In genomic region chr4:26857278-26858034, GRCh38 we compare ENCODE assay signal across 8 cellular contexts. TPM values are rescaled to one million over a fixed set of nuclear protein-coding genes. Genes with fewer than 3 reads are reported as not detected.
DNase-seq lines count a peak whose midpoint lies in the region; ATAC-seq and TF ChIP-seq lines count a peak whose summit lies in the region.

No MANE protein-coding gene starts in this region.

- H3K36me3 ChIP-seq in CD4-positive, alpha-beta memory T cell (ENCODE audit: insufficient read depth, low read length) = no peaks in the 10 kb centered on the region
- H3K36me3 ChIP-seq in lung (ENCODE audit: control insufficient read depth in 2 of 2, insufficient read depth in 2 of 2, low read length in 2 of 2) = no peaks in the 10 kb centered on the region

- H3K4me3 Mint-ChIP-seq in CD4-positive, alpha-beta memory T cell = peak overlapping the region; percentile 91 to 100 (median 98)
- peak overlapping the region; percentile 91 for H3K4me3 Mint-ChIP-seq in activated CD8-positive, alpha-beta T cell treated with anti-CD3 and anti-CD28 coated beads for 36 hours

- peaks cover 0 to 1% of the 10 kb centered on the region in 2 donors for H3K27me3 Mint-ChIP-seq in CD4-positive, alpha-beta memory T cell
- no peaks in the 10 kb centered on the region for H3K27me3 Mint-ChIP-seq in activated CD8-positive, alpha-beta T cell treated with anti-CD3 and anti-CD28 coated beads for 36 hours

- peak overlapping the region; percentile 86 for H3K27ac ChIP-seq in CD4-positive, alpha-beta memory T cell (ENCODE audit: low read depth, low read length)
- peak overlapping the region; percentile 71 to 97 for H3K27ac ChIP-seq in lung (ENCODE audit: low read depth in 1 of 2, low read length in 1 of 2)

- H3K4me1 ChIP-seq in CD4-positive, alpha-beta memory T cell (ENCODE audit: insufficient read depth, low read length) = peaks cover 32% of the 10 kb centered on the region
- peaks cover 0 to 5% of the 10 kb centered on the region in 2 donors for H3K4me1 ChIP-seq in lung (ENCODE audit: control insufficient read depth in 2 of 2, insufficient read depth in 2 of 2, low read length in 2 of 2)

- no peaks in the 10 kb centered on the region for H3K27me3 ChIP-seq in CD4-positive, alpha-beta memory T cell (ENCODE audit: insufficient read depth, low read length)
- no peaks in the 10 kb centered on the region for H3K27me3 ChIP-seq in lung (ENCODE audit: control insufficient read depth, insufficient read depth)

- no peaks in the 10 kb centered on the region for H3K9me3 Mint-ChIP-seq in CD4-positive, alpha-beta memory T cell
- H3K9me3 Mint-ChIP-seq in activated CD8-positive, alpha-beta T cell treated with anti-CD3 and anti-CD28 coated beads for 36 hours = no peaks in the 10 kb centered on the region

- peak overlapping the region; percentile 91 to 97 for H3K4me3 ChIP-seq in CD4-positive, alpha-beta memory T cell (ENCODE audit: low read length in 2 of 2)
- H3K4me3 ChIP-seq in lung = peak overlapping the region; percentile 75

- intact Hi-C loops in CD4-positive, alpha-beta memory T cell (cut with micrococcal nuclease) = loop anchor here (1.0 to 5.0 kb wide), 5 partner anchors 30 to 1695 kb away; partner anchors contain the start of genes ANAPC4, SEPSECS, SMIM20 and TBC1D19
- intact Hi-C loops in activated CD8-positive, alpha-beta T cell treated with anti-CD3 and anti-CD28 coated beads for 36 hours (cut with micrococcal nuclease) = loop anchor here (2.0 to 10.0 kb wide), 2 partner anchors 27 to 273 kb away; partner anchors contain the start of gene TBC1D19

- WGBS in lung, 2 donors = 0 to 1% methylated on average over 64 to 65 of the region's 65 CpGs

- peak overlapping the region; percentile 93 to 100 (median 99) for H3K27ac Mint-ChIP-seq in CD4-positive, alpha-beta memory T cell
- H3K27ac Mint-ChIP-seq in activated CD8-positive, alpha-beta T cell treated with anti-CD3 and anti-CD28 coated beads for 36 hours = peak overlapping the region; percentile 92

- peaks cover 0 to 18% of the 10 kb centered on the region in 2 donors for H3K36me3 Mint-ChIP-seq in CD4-positive, alpha-beta memory T cell
- H3K36me3 Mint-ChIP-seq in activated CD8-positive, alpha-beta T cell treated with anti-CD3 and anti-CD28 coated beads for 36 hours (ENCODE audit: low read depth) = peaks cover 4% of the 10 kb centered on the region

- peak; percentile 92 to 97 (median 96) for DNase-seq in CD4-positive, alpha-beta memory T cell
- DNase-seq in NCI-H82 (lab: John Stamatoyannopoulos, UW) = peak; percentile 85
- peak; percentile 91 for DNase-seq in activated CD8-positive, alpha-beta T cell treated with anti-CD3 and anti-CD28 coated beads for 36 hours
- DNase-seq in ecto neural progenitor cell (ENCODE audit: low spot score) = peak; percentile 85
- peak; percentile 88 for DNase-seq in lung (ENCODE audit: low spot score)
- DNase-seq in stimulated activated CD4-positive, alpha-beta T cell treated with anti-CD3 and anti-CD28 coated beads, TNF-alpha, amount 100 ng/mL, for 1 hour (ENCODE audit: low read depth in 3 of 3, low spot score in 1 of 3) = peak; percentile 83 to 92 (median 90)

- peaks cover 25 to 56% (median 33%) of the 10 kb centered on the region in 4 donors for H3K4me1 Mint-ChIP-seq in CD4-positive, alpha-beta memory T cell
- H3K4me1 Mint-ChIP-seq in activated CD8-positive, alpha-beta T cell treated with anti-CD3 and anti-CD28 coated beads for 36 hours (ENCODE audit: low read depth) = peaks cover 27% of the 10 kb centered on the region

- H3K9me3 ChIP-seq in CD4-positive, alpha-beta memory T cell (ENCODE audit: control insufficient read depth in 1 of 2, low read length in 2 of 2) = no peaks in the 10 kb centered on the region
- H3K9me3 ChIP-seq in lung (ENCODE audit: control insufficient read depth in 2 of 2, insufficient read depth in 1 of 2, low read length in 1 of 2) = no peaks in the 10 kb centered on the region

- TF ChIP-seq CTCF in activated CD8-positive, alpha-beta T cell treated with anti-CD3 and anti-CD28 coated beads for 36 hours (IDR thresholded peaks at IDR 0.05) = no peak
- TF ChIP-seq CTCF in lung (IDR thresholded peaks at IDR 0.05; ENCODE audit: control extremely low read depth, extremely low read depth) = no peak

- ATAC-seq in GM19438 (IDR thresholded peaks at IDR 0.05; ENCODE audit: low read depth, unreplicated experiment) (peak; percentile 41), HG03558 (IDR thresholded peaks at IDR 0.05; ENCODE audit: extremely low read depth, unreplicated experiment) (peak; percentile 36), lung (ENCODE audit: insufficient read depth, low FRiP score) (peak; percentile 77)
- ATAC-seq in activated CD8-positive, alpha-beta T cell treated with anti-CD3 and anti-CD28 coated beads for 36 hours = peak; percentile 58

- CTCF ChIA-PET in CD4-positive, alpha-beta memory T cell (lab: Charles Lee; ENCODE audit: partially characterized antibody) = interaction anchor here (1.0 to 1.9 kb wide), 10 partner anchors 10 to 274 kb away, joined by 3 to 8 read pairs (median 4); partner anchors contain the start of gene TBC1D19
- CTCF ChIA-PET in activated CD8-positive, alpha-beta T cell treated with anti-CD3 and anti-CD28 coated beads for 36 hours (lab: Charles Lee) = interaction anchor here (1.1 to 6.0 kb wide), 5 partner anchors 10 to 147 kb away, joined by 3 to 52 read pairs (median 5); no protein-coding TSS in a partner anchor

- POLR2A ChIA-PET in CD4-positive, alpha-beta memory T cell (lab: Charles Lee; ENCODE audit: partially characterized antibody) = interaction anchor here (1.0 to 3.5 kb wide), 9 partner anchors 16 to 274 kb away, joined by 3 to 47 read pairs (median 4); partner anchors contain the start of gene TBC1D19
- POLR2A ChIA-PET in activated CD8-positive, alpha-beta T cell treated with anti-CD3 and anti-CD28 coated beads for 36 hours (lab: Charles Lee) = interaction anchor here (0.8 to 3.1 kb wide), 6 partner anchors 16 to 274 kb away, joined by 3 to 14 read pairs (median 5); partner anchors contain the start of gene TBC1D19

RNA-seq across cellular contexts. Expression of gene STIM2, which starts 3.2 kb away (rescaled TPM):
- total RNA-seq in CD4-positive, alpha-beta memory T cell = 10 to 100 TPM; 84.6 to 91.7 TPM
- polyA plus RNA-seq in CD4-positive, alpha-beta memory T cell = 10 to 100 TPM; 23.8 to 40.7 TPM
- total RNA-seq in activated CD8-positive, alpha-beta T cell treated with anti-CD3 and anti-CD28 coated beads for 36 hours = 10 to 100 TPM; 44.4 to 46.6 TPM
- 10 to 100 TPM; 35.2 to 35.5 TPM for total RNA-seq in lung
- polyA plus RNA-seq in lung = 10 to 100 TPM; 12.7 to 16.7 TPM

Comparison
In these comparisons a context has a peak if more than half of its experiments do, and no peak if none do; other contexts are left out.
1. Peak in every context shown above with its lines: DNase-seq, ATAC-seq, H3K4me3 ChIP-seq and H3K27ac ChIP-seq.